In the genomic region with DNA sequence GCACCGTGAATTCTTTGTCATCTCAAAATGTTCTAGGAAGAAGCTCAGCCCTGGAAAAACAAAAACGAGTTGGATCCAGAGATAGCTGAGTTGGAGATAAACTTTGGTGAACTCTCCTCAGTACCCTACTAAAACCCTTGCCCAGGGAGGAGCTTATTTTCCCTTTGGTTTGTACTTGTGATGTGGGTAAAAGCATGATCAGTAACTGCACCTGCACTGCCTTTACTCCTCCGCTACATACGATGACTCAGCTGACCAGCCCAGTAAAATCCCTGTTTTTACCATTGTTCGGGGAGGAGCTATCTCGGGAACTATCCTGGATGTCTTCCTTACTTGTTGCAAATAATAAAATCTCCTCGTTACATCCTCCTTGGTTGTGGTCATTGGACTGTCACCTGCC, we compare ENCODE assay signal across 30 cellular contexts.
"Had no signal": no experiment of that assay in that cellular context is flagged by ENCODE, and none has a peak within 500 bp of the region (broad histone marks: within the 10 kb centered on the region; RNA-seq: fewer than 3 reads in every experiment).

No MANE protein-coding gene starts in this region.

- H3K27me3 ChIP-seq: body of pancreas had no signal

- H3K4me3 ChIP-seq: body of pancreas, PC-9 had no signal

- H3K9ac ChIP-seq: KMS-11 had no signal

- H2AFZ ChIP-seq: PC-9 had no signal

- FAIRE-seq: astrocyte, RCC 7860, TTC549 had no signal

- DNase-seq: activated CD4-positive, alpha-beta T cell treated with anti-CD3 and anti-CD28 coated beads for 36 hours; activated CD4-positive, alpha-beta T cell treated with anti-CD3 and anti-CD28 coated beads, Interleukin-2, amount 10 ng/mL, durations not matched to agents 7 days and 5 days; activated CD4-positive, alpha-beta T cell treated with anti-CD3 and anti-CD28 coated beads, Interleukin-2, amount 50 U/mL, for 48 hours; activated CD8-positive, alpha-beta T cell treated with anti-CD3 and anti-CD28 coated beads, Interleukin-2, amount 10 ng/mL, durations not matched to agents 7 days and 5 days; activated gamma-delta T cell; activated naive CD4-positive, alpha-beta T cell treated with Interleukin-2 at 50 U/mL for 16 hours; activated naive CD8-positive, alpha-beta T cell treated with anti-CD3 and anti-CD28 coated beads, Interleukin-2, amount 10 ng/mL, durations not matched to agents 7 days and 5 days; activated T-cell treated with anti-CD3 and anti-CD28 coated beads, Interleukin-2, amount 50 U/mL, for 24 hours; body of pancreas; central memory CD4-positive, alpha-beta T cell; NCI-H1092 treated with DMSO at 0.1 percent for 48 hours; NCI-H146; NCI-H187; NCI-H2029 treated with DMSO at 0.1 percent for 48 hours; NCI-H2107; NCI-H2171; NCI-H510A; NCI-H526; NCI-H748 treated with DMSO at 0.1 percent for 48 hours; NK-92 treated with Interleukin-12 subunit alpha and Interleukin-12 subunit beta, amount 100 ng/mL, for 24 hours; PC-9; SW 1271; T1000 had no signal

- ATAC-seq: activated CD4-positive, alpha-beta T cell treated with anti-CD3 and anti-CD28 coated beads for 36 hours; activated CD4-positive, CD25-positive, alpha-beta regulatory T cell treated with anti-CD3 and anti-CD28 coated beads, Interleukin-2, amount 50 U/mL, for 24 hours; activated CD8-positive, alpha-beta T cell treated with anti-CD3 and anti-CD28 coated beads, Interleukin-2, amount 10 ng/mL, durations not matched to agents 7 days and 5 days; body of pancreas; Right ventricle myocardium inferior had no signal

- H3K27ac ChIP-seq: body of pancreas, KMS-11, PC-9, RWPE1 had no signal

- H3K9me3 ChIP-seq: body of pancreas had no signal

- H3K4me1 ChIP-seq: body of pancreas had no signal

- H3K4me2 ChIP-seq: KMS-11, PC-9 had no signal
